In genomic region chr14:61694830-61695694, GRCh38 we compare ENCODE assay signal across 8 cellular contexts. TPM values are rescaled to one million over a fixed set of nuclear protein-coding genes. Genes with fewer than 3 reads are reported as not detected.
DNase-seq lines count a peak whose midpoint lies in the region; ATAC-seq, FAIRE-seq and TF ChIP-seq lines count a peak whose summit lies in the region.

Gene HIF1A (plus strand): TSS chr14:61695513. CDS start chr14:61695805, 292 bp downstream.

- H3K27ac ChIP-seq in OCI-LY3 (ENCODE audit: low read length): peak within 1 kb of the TSS; percentile 84

- H3K4me1 Mint-ChIP-seq in endothelial cell (ENCODE audit: unreplicated experiment) (peaks cover 45% of the 10 kb centered on the region), mesothelial cell of epicardium (peaks cover 35% of the 10 kb centered on the region)

- peak within 1 kb of the TSS; percentile 98 for H3K9ac ChIP-seq in OCI-LY3 (ENCODE audit: low read length)

- H4K20me1 ChIP-seq in OCI-LY3 (ENCODE audit: insufficient read depth, low read length): peaks cover 39% of the 10 kb centered on the region

- peaks cover 4% of the 10 kb centered on the region; the same call in 1 of the 2 replicates for H3K9me3 ChIP-seq in OCI-LY3 (ENCODE audit: insufficient read depth, low read length)

- H3K27ac Mint-ChIP-seq in endothelial cell (ENCODE audit: unreplicated experiment): peak within 1 kb of the TSS; percentile 96
- H3K27ac Mint-ChIP-seq in mesothelial cell of epicardium: peak within 1 kb of the TSS; percentile 99

- H3K9me3 Mint-ChIP-seq in endothelial cell (ENCODE audit: unreplicated experiment) (no peaks in the 10 kb centered on the region), mesothelial cell of epicardium (no peaks in the 10 kb centered on the region)

- FAIRE-seq in D721Med (lab: Jason Lieb, UNC): no peak

- no peaks in the 10 kb centered on the region for H3K27me3 ChIP-seq in OCI-LY3 (ENCODE audit: low read depth, low read length)

- peaks cover 48% of the 10 kb centered on the region for H3K79me2 ChIP-seq in OCI-LY3 (ENCODE audit: low read length)

- peak within 1 kb of the TSS; percentile 65; the same call in 1 of the 2 replicates for H2AFZ ChIP-seq in OCI-LY3 (ENCODE audit: low read depth, low read length)

- DNase-seq in D721Med (ENCODE audit: insufficient read length, low spot score) (peak; percentile 68), HuH-7 (ENCODE audit: low spot score) (peak; percentile 93), activated T-cell treated with anti-CD3 and anti-CD28 coated beads for 1 hour (ENCODE audit: low read depth) (peak; percentile 91), endothelial cell (ENCODE audit: low spot score) (peak; percentile 92), mesothelial cell of epicardium (ENCODE audit: low spot score in 2 of 2, unreplicated experiment in 2 of 2) (peak; percentile 92 to 94)
- peak; percentile 96 to 97 for DNase-seq in stimulated activated CD8-positive, alpha-beta memory T cell treated with anti-CD3 and anti-CD28 coated beads, Interleukin-15, amount 100 ng/mL, for 48 hours (ENCODE audit: low read depth in 2 of 2)

- peaks cover 8% of the 10 kb centered on the region for H3K36me3 Mint-ChIP-seq in endothelial cell (ENCODE audit: low read depth, unreplicated experiment)
- H3K36me3 Mint-ChIP-seq in mesothelial cell of epicardium: no peaks in the 10 kb centered on the region

- H3K4me2 ChIP-seq in OCI-LY3 (ENCODE audit: low read length): peak within 1 kb of the TSS; percentile 93

- peaks cover 15% of the 10 kb centered on the region for H3K36me3 ChIP-seq in OCI-LY3 (replicated peaks; ENCODE audit: low read depth, low read length)

- TF ChIP-seq CTCF in D721Med (IDR thresholded peaks at IDR 0.05; ENCODE audit: insufficient read depth, missing control alignments) (no peak), OCI-LY3 (IDR thresholded peaks at IDR 0.05; ENCODE audit: low read depth, low read length) (0 out of 2 replicates have a peak, but pooled peaks have one; percentile 6), endothelial cell (IDR thresholded peaks at IDR 0.05; ENCODE audit: unreplicated experiment) (no peak), mesothelial cell of epicardium (IDR thresholded peaks at IDR 0.05; ENCODE audit: unreplicated experiment) (no peak)

- H3K4me3 ChIP-seq in OCI-LY3 (ENCODE audit: low read length): peak within 1 kb of the TSS; percentile 94

- peak within 1 kb of the TSS; percentile 97 for H3K4me3 Mint-ChIP-seq in endothelial cell (ENCODE audit: unreplicated experiment)
- H3K4me3 Mint-ChIP-seq in mesothelial cell of epicardium: peak within 1 kb of the TSS; percentile 98

- H3K27me3 Mint-ChIP-seq in endothelial cell (ENCODE audit: unreplicated experiment) (peaks cover 5% of the 10 kb centered on the region), mesothelial cell of epicardium (ENCODE audit: low read depth) (no peaks in the 10 kb centered on the region)

- peak; percentile 94 for ATAC-seq in GM21515 (IDR thresholded peaks at IDR 0.05; ENCODE audit: unreplicated experiment)

- H3K4me1 ChIP-seq in OCI-LY3 (ENCODE audit: low read length): peaks cover 31% of the 10 kb centered on the region

RNA-seq across cellular contexts. Expression of gene HIF1A, which starts in this region (rescaled TPM):
- 203 TPM for total RNA-seq in endothelial cell (ENCODE audit: unreplicated experiment)
- total RNA-seq in mesothelial cell of epicardium: 124 to 133 TPM (median 126 TPM) in 3 replicates

Comparison
In these comparisons a context has a peak if more than half of its experiments do, and no peak if none do; other contexts are left out.
1. Peak in every context shown above with its lines: DNase-seq, ATAC-seq, H3K4me3 ChIP-seq and H3K27ac ChIP-seq.